ENCODE assay signal across 21 cellular contexts in the genomic region with DNA sequence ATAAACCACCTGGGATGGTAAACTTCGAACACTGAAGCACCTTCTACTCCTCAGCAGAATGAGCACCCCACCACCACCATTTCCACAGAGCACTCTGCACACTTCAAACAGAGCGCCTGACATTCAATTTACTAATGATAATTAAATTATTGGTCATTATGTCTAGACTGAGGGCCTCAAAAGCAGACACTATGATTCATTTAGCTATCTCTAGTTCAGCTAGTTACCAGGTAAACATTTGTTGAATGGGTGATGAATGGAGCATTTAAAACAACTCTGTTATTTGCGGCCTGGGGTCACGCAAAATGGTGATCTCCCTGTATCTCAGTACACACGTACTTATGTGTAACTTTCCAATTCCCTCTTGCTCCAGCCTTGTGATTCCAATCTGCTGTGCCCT. TPM values are rescaled to one million over a fixed set of nuclear protein-coding genes. Genes with fewer than 3 reads are reported as not detected.
DNase-seq lines count a peak whose midpoint lies in the region; ATAC-seq and TF ChIP-seq lines count a peak whose summit lies in the region.
"Had no signal": no experiment of that assay in that cellular context is flagged by ENCODE, and none has a peak within 500 bp of the region (broad histone marks: within the 10 kb centered on the region; RNA-seq: fewer than 3 reads in every experiment).

No MANE protein-coding gene starts in this region.

- no peaks in the 10 kb centered on the region for H3K9me3 ChIP-seq in H9 (ENCODE audit: control insufficient read depth, low read depth, low read length)
- H3K9me3 ChIP-seq: breast epithelium, heart left ventricle, stomach, transverse colon had no signal

- no peak overlapping the region for H2BK15ac ChIP-seq in H9 (ENCODE audit: low read depth, low read length)

- H3K9ac ChIP-seq in H9 (ENCODE audit: extremely low read depth, insufficient read length, low read length): no peak overlapping the region

- CTCF ChIA-PET in activated B cell treated with CpG ODN at 0.5 μM for 24 hours (lab: Charles Lee): no interaction called here

- H2BK5ac ChIP-seq in H9 (ENCODE audit: insufficient read length, low read length): no peak overlapping the region

- H2BK20ac ChIP-seq in H9 (ENCODE audit: low read depth, low read length, poor library complexity, severe bottlenecking): no peak overlapping the region

- no peak for TF ChIP-seq CTCF in H9 (conservative IDR thresholded peaks at IDR 0.05)
- TF ChIP-seq CTCF in activated B cell treated with CpG ODN at 0.5 μM for 24 hours (IDR thresholded peaks at IDR 0.05): no peak
- TF ChIP-seq CTCF in nephron progenitor cell (IDR thresholded peaks at IDR 0.05): no peak

- no peak overlapping the region for H3K4me2 ChIP-seq in H9 (ENCODE audit: insufficient read depth, insufficient read length, low read length)

- H3K56ac ChIP-seq in H9 (ENCODE audit: insufficient read length, low read depth, low read length): no peak overlapping the region

- H3T11ph ChIP-seq in H9 (ENCODE audit: low read length): no peak overlapping the region

- DNase-seq in H9 (no peak), NCI-H2081 (lab: John Stamatoyannopoulos, UW) (peak; percentile 14 to 76), activated B cell treated with CpG ODN at 0.5 μM for 24 hours (no peak), nephron progenitor cell (no peak), HT-29 (ENCODE audit: low spot score) (no peak), DMS79 treated with DMSO at 0.1 percent for 48 hours (lab: John Stamatoyannopoulos, UW) (no peak)
- DNase-seq: activated CD4-positive, alpha-beta T cell treated with anti-CD3 and anti-CD28 coated beads for 48 hours; activated naive CD8-positive, alpha-beta T cell treated with anti-CD3 and anti-CD28 coated beads, Interleukin-2, amount 10 ng/mL, durations not matched to agents 7 days and 5 days; AML-193; Calu3; H7; heart left ventricle; NCI-H1092 treated with DMSO at 0.1 percent for 48 hours; NCI-H446; small intestine; stimulated activated CD4-positive, alpha-beta T cell treated with anti-CD3 and anti-CD28 coated beads, Interleukin-2, amount 100 ng/mL, for 48 hours; stomach; SW 1271; transverse colon had no signal

- no peak overlapping the region for H3K18ac ChIP-seq in H9 (ENCODE audit: insufficient read length, low read depth, low read length)

- H3K27ac Mint-ChIP-seq in H9: peak overlapping the region; percentile 5 to 73 (median 27); a peak in 2 of 7 replicates
- peak overlapping the region; percentile 64 for H3K27ac Mint-ChIP-seq in activated B cell treated with CpG ODN at 0.5 μM for 24 hours
- H3K27ac Mint-ChIP-seq in nephron progenitor cell: peak overlapping the region; percentile 46
- H3K27ac Mint-ChIP-seq: activated naive CD8-positive, alpha-beta T cell treated with anti-CD3 and anti-CD28 coated beads, Interleukin-2, amount 10 ng/mL, durations not matched to agents 7 days and 5 days had no signal

- H2BK12ac ChIP-seq in H9 (ENCODE audit: insufficient read length, low read depth, low read length): no peak overlapping the region

- no peaks in the 10 kb centered on the region for H3K9me3 Mint-ChIP-seq in H9
- H3K9me3 Mint-ChIP-seq in activated B cell treated with CpG ODN at 0.5 μM for 24 hours: no peaks in the 10 kb centered on the region
- no peaks in the 10 kb centered on the region for H3K9me3 Mint-ChIP-seq in nephron progenitor cell
- H3K9me3 Mint-ChIP-seq: activated naive CD8-positive, alpha-beta T cell treated with anti-CD3 and anti-CD28 coated beads, Interleukin-2, amount 10 ng/mL, durations not matched to agents 7 days and 5 days had no signal

- H3K27me3 Mint-ChIP-seq in H9 (ENCODE audit: low read depth) (no peaks in the 10 kb centered on the region), activated B cell treated with CpG ODN at 0.5 μM for 24 hours (no peaks in the 10 kb centered on the region), nephron progenitor cell (ENCODE audit: low read depth, poor library complexity) (no peaks in the 10 kb centered on the region)
- H3K27me3 Mint-ChIP-seq: activated naive CD8-positive, alpha-beta T cell treated with anti-CD3 and anti-CD28 coated beads, Interleukin-2, amount 10 ng/mL, durations not matched to agents 7 days and 5 days had no signal

- no peak overlapping the region for H3K27ac ChIP-seq in H9 (ENCODE audit: insufficient read length, low read depth, low read length)
- H3K27ac ChIP-seq: breast epithelium, heart left ventricle, stomach, transverse colon had no signal

- H4K5ac ChIP-seq in H9 (ENCODE audit: insufficient read length, low read depth, low read length): no peak overlapping the region

- H3K79me1 ChIP-seq in H9 (ENCODE audit: insufficient read depth, low read depth, low read length, poor library complexity, severe bottlenecking): no peaks in the 10 kb centered on the region

- H3K4me1 ChIP-seq in H9 (ENCODE audit: insufficient read depth, low read length): no peaks in the 10 kb centered on the region; the same call in 1 of the 2 replicates
- H3K4me1 ChIP-seq: breast epithelium had no signal

- H3K14ac ChIP-seq in H9 (ENCODE audit: insufficient read depth, low read length): no peak overlapping the region

- ATAC-seq in activated B cell treated with CpG ODN at 0.5 μM for 24 hours (ENCODE audit: low read depth) (no peak), HG03135 (IDR thresholded peaks at IDR 0.05; ENCODE audit: unreplicated experiment) (no peak)
- ATAC-seq: heart left ventricle had no signal

- H3K4ac ChIP-seq in H9 (ENCODE audit: low read depth, low read length): no peak overlapping the region

- H3K27me3 ChIP-seq in H9 (ENCODE audit: insufficient read depth, low read length): no peaks in the 10 kb centered on the region
- H3K27me3 ChIP-seq: breast epithelium, heart left ventricle, stomach, transverse colon had no signal

- no CpG with 5 or more reads among the region's 5 CpGs for WGBS in H9 (ENCODE audit: extremely low coverage, insufficient read length, low lambda C conversion rate)

- no peak overlapping the region for H2AFZ ChIP-seq in H9 (ENCODE audit: low read length)

- H3K4me3 Mint-ChIP-seq in H9 (no peak overlapping the region), activated B cell treated with CpG ODN at 0.5 μM for 24 hours (no peak overlapping the region), nephron progenitor cell (no peak overlapping the region)
- H3K4me3 Mint-ChIP-seq: activated naive CD8-positive, alpha-beta T cell treated with anti-CD3 and anti-CD28 coated beads, Interleukin-2, amount 10 ng/mL, durations not matched to agents 7 days and 5 days had no signal

- no peak overlapping the region for H4K91ac ChIP-seq in H9 (ENCODE audit: insufficient read length, low read depth, low read length)

- no peak overlapping the region for H2BK120ac ChIP-seq in H9 (ENCODE audit: low read depth, low read length, poor library complexity, severe bottlenecking)

- no peaks in the 10 kb centered on the region for H3K23me2 ChIP-seq in H9 (ENCODE audit: insufficient read length, low read depth, low read length, poor library complexity, severe bottlenecking)

- H4K20me1 ChIP-seq in H9 (ENCODE audit: control insufficient read depth, insufficient read depth, insufficient read length): no peaks in the 10 kb centered on the region

- H3K4me1 Mint-ChIP-seq in H9 (peaks cover 17 to 24% of the 10 kb centered on the region in 2 experiments), activated B cell treated with CpG ODN at 0.5 μM for 24 hours (peaks cover 59% of the 10 kb centered on the region), nephron progenitor cell (no peaks in the 10 kb centered on the region)

- no peak overlapping the region for H4K8ac ChIP-seq in H9 (replicated peaks; ENCODE audit: insufficient read length, low read depth, low read length)

- intact Hi-C loops in activated B cell treated with CpG ODN at 0.5 μM for 24 hours (cut with micrococcal nuclease): no loop called here

- no peaks in the 10 kb centered on the region; the same call in 1 of the 2 replicates for H3K79me2 ChIP-seq in H9 (ENCODE audit: insufficient read depth, low read length)

- no peaks in the 10 kb centered on the region for H3K36me3 Mint-ChIP-seq in H9 (ENCODE audit: insufficient read depth in 1 of 3, low read depth in 3 of 3)
- H3K36me3 Mint-ChIP-seq in activated B cell treated with CpG ODN at 0.5 μM for 24 hours (ENCODE audit: low read depth): peaks cover 10% of the 10 kb centered on the region
- peaks cover 9% of the 10 kb centered on the region for H3K36me3 Mint-ChIP-seq in nephron progenitor cell (ENCODE audit: low read depth)

- POLR2A ChIA-PET in activated B cell treated with CpG ODN at 0.5 μM for 24 hours (lab: Charles Lee): interaction anchor here (1.0 kb wide), 1 partner anchor 40 kb away, joined by 3 read pairs; no protein-coding TSS in a partner anchor

- H3K23ac ChIP-seq in H9 (ENCODE audit: insufficient read length, low read depth, low read length): no peak overlapping the region

- H2AK5ac ChIP-seq in H9 (ENCODE audit: insufficient read length, low read length): no peak overlapping the region

RNA-seq across cellular contexts. Expression of gene ACAP2, which starts 40.9 kb away (rescaled TPM):
- total RNA-seq in H9 (2021) (30.8 and 31.2 TPM in 2 replicates), activated B cell treated with CpG ODN at 0.5 μM for 24 hours (75.5 and 89.7 TPM in 2 replicates)
- total RNA-seq in HT-29 (2014; rRNA removed; shearing (Covaris generic)): 16.0 and 16.4 TPM in 2 replicates

Comparison
In these comparisons a context has a peak if more than half of its experiments do, and no peak if none do; other contexts are left out.
1. DNase-seq: peak in NCI-H2081 (2 of 2); none in H9 (single experiment), activated B cell treated with CpG ODN at 0.5 μM for 24 hours (single experiment), nephron progenitor cell (single experiment), HT-29 (single experiment) and DMS79 treated with DMSO at 0.1 percent for 48 hours (single experiment).
2. Peak in every context shown above with its lines, with median percentiles within 50 percentile points of each other: H3K27ac Mint-ChIP-seq.